Comparison of ENCODE assay signal across 9 cellular contexts in the genomic region with DNA sequence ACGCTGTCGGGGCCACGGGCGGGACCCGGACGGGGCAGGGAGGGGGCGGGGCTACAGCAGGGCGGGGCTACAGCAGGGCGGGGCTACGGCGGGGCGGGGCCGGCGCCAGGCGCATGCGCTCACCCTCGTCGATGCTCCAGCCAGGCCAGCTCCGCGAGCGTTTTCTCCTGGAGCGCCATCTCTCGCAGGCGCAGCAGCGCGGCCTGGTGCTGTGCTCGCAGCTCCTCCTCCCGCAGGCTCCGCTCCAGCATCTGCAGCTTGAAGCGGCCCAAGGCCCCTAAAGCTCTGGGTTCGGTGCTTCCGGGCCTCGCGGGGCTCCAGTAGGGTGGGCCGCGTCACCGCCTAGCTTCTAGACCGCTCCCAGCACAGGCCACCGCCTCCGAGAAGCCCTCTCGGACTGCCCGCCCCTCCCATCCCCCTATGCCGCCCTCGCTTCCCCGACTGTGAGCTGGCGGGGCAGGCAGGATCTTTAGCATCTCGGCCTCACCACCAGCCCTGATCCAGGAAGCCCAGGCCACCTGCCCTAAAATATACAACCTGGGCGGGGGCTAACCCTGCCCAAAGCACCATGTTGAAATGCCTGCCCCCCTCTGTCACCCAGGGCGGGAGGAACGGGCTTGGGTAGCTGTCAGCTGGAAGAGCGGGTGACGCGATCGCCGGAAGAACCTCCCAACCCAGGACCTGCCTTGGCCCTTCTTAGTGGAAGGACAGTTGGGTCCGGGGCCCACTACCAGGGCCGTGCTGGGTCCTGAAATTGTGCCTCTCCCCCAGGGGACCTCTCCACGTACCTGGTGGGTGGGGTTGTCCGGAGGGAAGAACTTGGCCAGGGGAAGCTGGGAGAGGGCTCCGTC. TPM values are rescaled to one million over a fixed set of nuclear protein-coding genes. Genes with fewer than 3 reads are reported as not detected.
DNase-seq lines count a peak whose midpoint lies in the region; ATAC-seq, FAIRE-seq and TF ChIP-seq lines count a peak whose summit lies in the region.
"Had no signal": no experiment of that assay in that cellular context is flagged by ENCODE, and none has a peak within 500 bp of the region (broad histone marks: within the 10 kb centered on the region; RNA-seq: fewer than 3 reads in every experiment).

No MANE protein-coding gene starts in this region.

- intact Hi-C loops in head of caudate nucleus (cut with DNase I) = no loop called here

- ATAC-seq in thoracic aorta (ENCODE audit: insufficient number of reproducible peaks, low FRiP score, low read depth) = no peak

- no peak overlapping the region for H3K27ac Mint-ChIP-seq in osteocyte (ENCODE audit: unreplicated experiment)

- H3K4me3 ChIP-seq in SK-N-MC (peak overlapping the region; percentile 75), thoracic aorta (peak overlapping the region; percentile 68)

- H3K4me1 ChIP-seq in thoracic aorta (ENCODE audit: control insufficient read depth in 1 of 2, low read depth in 2 of 2) = peaks cover 4 to 8% of the 10 kb centered on the region in 2 donors

- no peaks in the 10 kb centered on the region for H3K36me3 Mint-ChIP-seq in osteocyte (ENCODE audit: unreplicated experiment)

- peak; percentile 77 for FAIRE-seq in GM19239 (lab: Jason Lieb, UNC)

- H3K9me3 ChIP-seq in SK-N-MC (ENCODE audit: low read depth, low read length) (no peaks in the 10 kb centered on the region), thoracic aorta (no peaks in the 10 kb centered on the region)

- no peak overlapping the region for H3K9ac ChIP-seq in SK-N-MC (ENCODE audit: insufficient read length)

- H3K27me3 Mint-ChIP-seq in osteocyte (ENCODE audit: unreplicated experiment) = peaks cover 25% of the 10 kb centered on the region

- peak overlapping the region; percentile 66 for H3K4me3 Mint-ChIP-seq in osteocyte (ENCODE audit: unreplicated experiment)

- DNase-seq in Ammon's horn (ENCODE audit: low spot score) (peak; percentile 81), GM19239 (ENCODE audit: insufficient read length, low spot score) (peak; percentile 98), HK-2 (ENCODE audit: unreplicated experiment) (peak; percentile 87), SK-N-MC (ENCODE audit: low read depth, low spot score) (peak; percentile 30), head of caudate nucleus (peak; percentile 68 to 94 (median 86)), osteocyte (ENCODE audit: extremely low spot score, unreplicated experiment) (peak; percentile 94), thoracic aorta (ENCODE audit: low spot score) (no peak)
- peak; percentile 79 for DNase-seq in activated naive CD4-positive, alpha-beta T cell treated with anti-CD3 and anti-CD28 coated beads, Interleukin-2, amount 50 U/mL, for 16 hours

- H3K4me1 Mint-ChIP-seq in osteocyte (ENCODE audit: unreplicated experiment) = peaks cover 4% of the 10 kb centered on the region

- H3K36me3 ChIP-seq in SK-N-MC (ENCODE audit: insufficient read depth, low read length) (no peaks in the 10 kb centered on the region), thoracic aorta (no peaks in the 10 kb centered on the region)

- no peaks in the 10 kb centered on the region for H3K9me3 Mint-ChIP-seq in osteocyte (ENCODE audit: unreplicated experiment)

- no peaks in the 10 kb centered on the region for H3K27me3 ChIP-seq in thoracic aorta (replicated peaks; ENCODE audit: insufficient read depth)

- H3K27ac ChIP-seq in SK-N-MC (no peak overlapping the region), thoracic aorta (no peak overlapping the region)

- TF ChIP-seq CTCF in osteocyte (IDR thresholded peaks at IDR 0.05) (peak; percentile 45), thoracic aorta (IDR thresholded peaks at IDR 0.05) (no peak)

RNA-seq across cellular contexts. Expression of gene QSOX2, which starts 21.9 kb away (rescaled TPM):
- total RNA-seq in osteocyte = 15.5 and 17.1 TPM in 2 replicates
- total RNA-seq in thoracic aorta = 10 to 100 TPM in 1 of 2 donors, 1 to 10 TPM in 1; 7.2 to 13.5 TPM

RNA-seq across cellular contexts. Expression of gene CCDC187, which starts 36.4 kb away (rescaled TPM):
- total RNA-seq in osteocyte (not detected in 2 replicates), thoracic aorta (not detected)
- total RNA-seq: T-helper 1 cell treated with Interleukin-12 subunit alpha and Interleukin-12 subunit beta and Interleukin-4 antibody, amounts not matched to agents 30 ng/mL and 1 ng/mL, for 36 hours had no signal

RNA-seq across cellular contexts. Expression of gene GPSM1, which starts 59.9 kb away (rescaled TPM):
- total RNA-seq in osteocyte (32.5 and 37.1 TPM in 2 replicates), thoracic aorta (10 to 100 TPM; 29.2 to 33.6 TPM)
